18 cellular contexts compared by ENCODE assay signal in the genomic region with DNA sequence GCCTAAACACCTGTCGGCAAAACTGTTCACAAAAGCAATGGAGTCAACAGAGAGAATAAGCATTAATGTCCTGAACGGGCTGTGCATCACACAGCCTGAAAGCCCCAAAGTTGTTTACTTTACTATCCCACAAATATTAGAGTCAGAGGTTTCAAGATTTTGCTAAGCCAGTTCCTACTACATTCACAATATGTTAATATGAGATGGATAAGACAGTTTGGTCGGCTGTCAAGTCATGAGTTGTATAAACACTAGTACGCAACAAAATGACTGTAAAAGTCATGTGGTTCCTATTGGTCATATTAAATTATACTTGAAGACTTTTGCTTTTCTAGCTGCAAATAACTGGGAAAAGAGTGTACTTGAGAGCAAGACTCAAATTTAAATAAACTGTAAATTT. TPM values are rescaled to one million over a fixed set of nuclear protein-coding genes. Genes with fewer than 3 reads are reported as not detected.
DNase-seq lines count a peak whose midpoint lies in the region; ATAC-seq and TF ChIP-seq lines count a peak whose summit lies in the region.
"Had no signal": no experiment of that assay in that cellular context is flagged by ENCODE, and none has a peak within 500 bp of the region (broad histone marks: within the 10 kb centered on the region; RNA-seq: fewer than 3 reads in every experiment).

No MANE protein-coding gene starts in this region.

- 35% methylated on average over 2 of the region's 4 CpGs for WGBS in mesenchymal stem cell

- H3K9ac ChIP-seq in endocrine pancreas (ENCODE audit: control insufficient read depth, insufficient read depth, low read length) (no peak overlapping the region), mesenchymal stem cell (ENCODE audit: low read length) (peak overlapping the region; percentile 0)

- no peak for TF ChIP-seq CTCF in HEK293 (tag by site-specific recombination; IDR thresholded peaks at IDR 0.05)

- H3K4me3 ChIP-seq in HEK293 (ENCODE audit: low read depth, low read length): no peak overlapping the region
- peak overlapping the region; percentile 77 for H3K4me3 ChIP-seq in endocrine pancreas (ENCODE audit: control insufficient read depth, insufficient read depth, low read length)
- H3K4me3 ChIP-seq in mesenchymal stem cell (ENCODE audit: insufficient read depth in 1 of 2, low read depth in 1 of 2, low read length in 2 of 2): no peak overlapping the region
- H3K4me3 ChIP-seq: GM23338, sigmoid colon, uterus had no signal

- DNase-seq in AG08395 (ENCODE audit: low spot score) (peak; percentile 7), mesenchymal stem cell (peak; percentile 86)
- no peak for DNase-seq in activated CD4-positive, alpha-beta T cell treated with anti-CD3 and anti-CD28 coated beads, Interleukin-2, amount 50 U/mL, for 48 hours
- DNase-seq: activated T-cell treated with anti-CD3 and anti-CD28 coated beads, Interleukin-2, amount 50 U/mL, for 48 hours; KBM-7; NCI-H345; nucleus accumbens; sigmoid colon; SW 1271; uterus had no signal

- H3K4me2 ChIP-seq in mesenchymal stem cell (ENCODE audit: low read length, poor library complexity, severe bottlenecking): peak overlapping the region; percentile 53
- H3K4me2 ChIP-seq: GM23338 had no signal

- no peak overlapping the region for H2BK12ac ChIP-seq in mesenchymal stem cell (ENCODE audit: low read length in 2 of 2)

- no peak overlapping the region for H3K18ac ChIP-seq in mesenchymal stem cell (ENCODE audit: low read depth in 1 of 2, low read length in 2 of 2)

- H2AK5ac ChIP-seq in mesenchymal stem cell (ENCODE audit: low read length, severe bottlenecking): no peak overlapping the region

- H2BK15ac ChIP-seq in mesenchymal stem cell (ENCODE audit: low read depth, poor library complexity, severe bottlenecking): no peak overlapping the region

- H3K23ac ChIP-seq in mesenchymal stem cell (ENCODE audit: low read length in 2 of 2): no peak overlapping the region

- H3K79me1 ChIP-seq in mesenchymal stem cell (replicated peaks; ENCODE audit: low read length, poor library complexity, severe bottlenecking): peaks cover 6% of the 10 kb centered on the region

- H3K14ac ChIP-seq in mesenchymal stem cell (ENCODE audit: low read length in 2 of 2): no peak overlapping the region

- H2AFZ ChIP-seq in mesenchymal stem cell (ENCODE audit: low read depth, low read length): no peak overlapping the region
- H2AFZ ChIP-seq: GM23338 had no signal

- H2BK5ac ChIP-seq in mesenchymal stem cell (ENCODE audit: low read depth, low read length, poor library complexity, severe bottlenecking): peak overlapping the region; percentile 79

- no peak overlapping the region for H4K91ac ChIP-seq in mesenchymal stem cell (ENCODE audit: low read length)

- H4K8ac ChIP-seq in mesenchymal stem cell (ENCODE audit: low read length): no peak overlapping the region

- H3K36me3 ChIP-seq in HEK293 (ENCODE audit: control insufficient read depth in 2 of 2, insufficient read depth in 1 of 2, low read length in 2 of 2) (no peaks in the 10 kb centered on the region), endocrine pancreas (ENCODE audit: control insufficient read depth, insufficient read depth, low read length) (no peaks in the 10 kb centered on the region), mesenchymal stem cell (ENCODE audit: control insufficient read depth in 1 of 2, insufficient read depth in 2 of 2, low read depth in 1 of 2, low read length in 2 of 2) (no peaks in the 10 kb centered on the region)
- H3K36me3 ChIP-seq: sigmoid colon, uterus had no signal

- ATAC-seq in GM21529 (IDR thresholded peaks at IDR 0.05; ENCODE audit: unreplicated experiment) (no peak), HG02588 (IDR thresholded peaks at IDR 0.05; ENCODE audit: unreplicated experiment) (no peak), HG03025 (IDR thresholded peaks at IDR 0.05; ENCODE audit: low FRiP score, unreplicated experiment) (no peak)
- ATAC-seq: activated naive CD4-positive, alpha-beta T cell treated with anti-CD3 and anti-CD28 coated beads, Interleukin-2, amount 50 U/mL, for 72 hours; esophagus mucosa; GM23338 had no signal

- no peak overlapping the region for H2BK120ac ChIP-seq in mesenchymal stem cell (ENCODE audit: low read depth, low read length)

- no peak overlapping the region for H3K4ac ChIP-seq in mesenchymal stem cell (ENCODE audit: low read depth in 1 of 2, low read length in 2 of 2)

- no peaks in the 10 kb centered on the region for H3K27me3 ChIP-seq in endocrine pancreas (ENCODE audit: control insufficient read depth, insufficient read depth, low read length)
- H3K27me3 ChIP-seq in mesenchymal stem cell (ENCODE audit: control insufficient read depth in 1 of 2, insufficient read depth in 1 of 2, low read length in 2 of 2): no peaks in the 10 kb centered on the region
- H3K27me3 ChIP-seq: sigmoid colon, uterus had no signal

- CTCF ChIA-PET in HEK293 (lab: Yijun Ruan, JAX): no interaction called here

- H3K4me1 ChIP-seq in HEK293 (ENCODE audit: control insufficient read depth, insufficient read depth, low read length): no peaks in the 10 kb centered on the region
- peaks cover 28% of the 10 kb centered on the region for H3K4me1 ChIP-seq in endocrine pancreas (ENCODE audit: control insufficient read depth, insufficient read depth, low read length)
- H3K4me1 ChIP-seq in mesenchymal stem cell (ENCODE audit: control insufficient read depth, insufficient read depth, low read depth, low read length): peaks cover 2% of the 10 kb centered on the region
- H3K4me1 ChIP-seq: uterus had no signal

- H3K9me3 ChIP-seq in HEK293 (ENCODE audit: control insufficient read depth, insufficient read depth, low read depth, low read length) (no peaks in the 10 kb centered on the region), endocrine pancreas (ENCODE audit: control insufficient read depth, low read length) (peaks cover 4% of the 10 kb centered on the region), mesenchymal stem cell (ENCODE audit: control insufficient read depth, low read length) (peaks cover 3% of the 10 kb centered on the region)
- H3K9me3 ChIP-seq: sigmoid colon had no signal

- no peak overlapping the region for H3K27ac ChIP-seq in HEK293 (ENCODE audit: extremely low read depth, low read depth, low read length)
- peak overlapping the region; percentile 86 for H3K27ac ChIP-seq in mesenchymal stem cell (ENCODE audit: low read length, poor library complexity, severe bottlenecking)
- H3K27ac ChIP-seq: uterus had no signal

- POLR2A ChIA-PET in HEK293 (lab: Yijun Ruan, JAX): interaction anchor here (1.2 kb wide), 1 partner anchor 223 kb away, joined by 3 read pairs; no protein-coding TSS in a partner anchor

TF ChIP-seq in HEK293, 187 proteins besides CTCF, POLR2A, EP300 and RAD21:
- TF ChIP-seq, protein P1, sequence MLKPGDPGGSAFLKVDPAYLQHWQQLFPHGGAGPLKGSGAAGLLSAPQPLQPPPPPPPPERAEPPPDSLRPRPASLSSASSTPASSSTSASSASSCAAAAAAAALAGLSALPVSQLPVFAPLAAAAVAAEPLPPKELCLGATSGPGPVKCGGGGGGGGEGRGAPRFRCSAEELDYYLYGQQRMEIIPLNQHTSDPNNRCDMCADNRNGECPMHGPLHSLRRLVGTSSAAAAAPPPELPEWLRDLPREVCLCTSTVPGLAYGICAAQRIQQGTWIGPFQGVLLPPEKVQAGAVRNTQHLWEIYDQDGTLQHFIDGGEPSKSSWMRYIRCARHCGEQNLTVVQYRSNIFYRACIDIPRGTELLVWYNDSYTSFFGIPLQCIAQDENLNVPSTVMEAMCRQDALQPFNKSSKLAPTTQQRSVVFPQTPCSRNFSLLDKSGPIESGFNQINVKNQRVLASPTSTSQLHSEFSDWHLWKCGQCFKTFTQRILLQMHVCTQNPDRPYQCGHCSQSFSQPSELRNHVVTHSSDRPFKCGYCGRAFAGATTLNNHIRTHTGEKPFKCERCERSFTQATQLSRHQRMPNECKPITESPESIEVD (tag by site-specific recombination; IDR thresholded peaks at IDR 0.05): peak; percentile 39; the same call in 1 of the 2 replicates
- no peak for TF ChIP-seq ZNF677 (tag by site-specific recombination; IDR thresholded peaks at IDR 0.05)

RNA-seq across cellular contexts. Expression of a gene that starts 33.4 kb away (rescaled TPM):
- 4.8 TPM for polyA plus RNA-seq in mesenchymal stem cell (2013, experiment 1 of 2)
- polyA plus RNA-seq in mesenchymal stem cell (2013, experiment 2 of 2): 4.6 TPM

Comparison
In these comparisons a context has a peak if more than half of its experiments do, and no peak if none do; other contexts are left out.
1. DNase-seq: peak in AG08395 (single experiment) and mesenchymal stem cell (single experiment); none in activated CD4-positive, alpha-beta T cell treated with anti-CD3 and anti-CD28 coated beads, Interleukin-2, amount 50 U/mL, for 48 hours (0 of 2).